ENCODE assay signal across 27 cellular contexts in the genomic region with DNA sequence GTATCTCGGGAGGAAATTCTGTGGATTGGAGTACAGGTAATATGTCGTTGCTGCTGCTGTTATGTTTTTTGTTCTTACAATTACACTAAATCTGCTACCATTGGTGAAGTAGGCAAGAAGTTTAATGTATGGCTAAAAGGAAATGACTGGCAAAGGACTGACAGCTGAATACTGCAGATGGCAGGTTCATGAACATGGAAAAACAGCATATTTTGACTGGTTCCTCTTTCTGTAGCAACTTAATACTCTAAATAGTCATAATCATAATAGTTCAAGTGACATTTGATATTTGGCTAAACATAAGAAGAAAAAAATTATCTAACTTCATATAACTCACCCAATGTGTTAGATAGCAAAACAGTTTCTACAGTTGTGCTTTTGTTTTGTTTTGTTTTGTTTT.
DNase-seq lines count a peak whose midpoint lies in the region; ATAC-seq, FAIRE-seq and TF ChIP-seq lines count a peak whose summit lies in the region.
"Had no signal": no experiment of that assay in that cellular context is flagged by ENCODE, and none has a peak within 500 bp of the region (broad histone marks: within the 10 kb centered on the region; RNA-seq: fewer than 3 reads in every experiment).

No MANE protein-coding gene starts in this region.

- peaks cover 9% of the 10 kb centered on the region for H3K4me1 Mint-ChIP-seq in T-helper 1 cell treated with Interleukin-12 subunit alpha and Interleukin-12 subunit beta and Interleukin-4 antibody, amounts not matched to agents 30 μg/mL and 1 μg/mL, for 36 hours (ENCODE audit: low read depth)
- peaks cover 0 to 4% (median 3%) of the 10 kb centered on the region in 3 donors for H3K4me1 Mint-ChIP-seq in T-cell

- no peak for FAIRE-seq in GM12891 (lab: Jason Lieb, UNC)
- FAIRE-seq: A549 had no signal

- H3K27ac ChIP-seq in layer of hippocampus (ENCODE audit: low read depth, low read length) = peak overlapping the region; percentile 6
- H3K27ac ChIP-seq: A549, brain microvascular endothelial cell, right atrium auricular region, thoracic aorta, vagina had no signal

- peak overlapping the region; percentile 8 for H3K27ac Mint-ChIP-seq in T-helper 1 cell treated with Interleukin-12 subunit alpha and Interleukin-12 subunit beta and Interleukin-4 antibody, amounts not matched to agents 30 μg/mL and 1 μg/mL, for 36 hours
- peak overlapping the region; percentile 11 to 49 for H3K27ac Mint-ChIP-seq in T-cell

- CTCF ChIA-PET in T-cell (lab: Charles Lee) = interaction anchor here (1.0 to 1.8 kb wide), 4 partner anchors 9 to 397 kb away, joined by 4 read pairs; no protein-coding TSS in a partner anchor

- H3K27me3 ChIP-seq in layer of hippocampus (ENCODE audit: control insufficient read depth, insufficient read depth, low read length) = no peaks in the 10 kb centered on the region
- H3K27me3 ChIP-seq: BE2C, brain microvascular endothelial cell, right atrium auricular region, vagina had no signal

- peaks cover 50% of the 10 kb centered on the region for H3K36me3 Mint-ChIP-seq in T-helper 1 cell treated with Interleukin-12 subunit alpha and Interleukin-12 subunit beta and Interleukin-4 antibody, amounts not matched to agents 30 μg/mL and 1 μg/mL, for 36 hours (ENCODE audit: low read depth)
- peaks cover 61% of the 10 kb centered on the region for H3K36me3 Mint-ChIP-seq in T-cell

- H3K27me3 Mint-ChIP-seq in T-helper 1 cell treated with Interleukin-12 subunit alpha and Interleukin-12 subunit beta and Interleukin-4 antibody, amounts not matched to agents 30 μg/mL and 1 μg/mL, for 36 hours (ENCODE audit: low read depth) = no peaks in the 10 kb centered on the region
- no peaks in the 10 kb centered on the region for H3K27me3 Mint-ChIP-seq in T-cell

- ATAC-seq in HG03175 (IDR thresholded peaks at IDR 0.05; ENCODE audit: unreplicated experiment) (peak; percentile 39), T-cell (replicated peaks in 1 of 4) (no peak)
- ATAC-seq: activated CD4-positive, CD25-positive, alpha-beta regulatory T cell treated with anti-CD3 and anti-CD28 coated beads, Interleukin-2, amount 50 U/mL, for 24 hours had no signal

- TF ChIP-seq POLR2A in GM12891 (IDR thresholded peaks at IDR 0.05; ENCODE audit: low read depth, low read length) = no peak

- in situ Hi-C loops in GM13976 (cut with MboI; ENCODE audit: low sequenced_read_pairs, unreplicated experiment) = no loop called here

- DNase-seq in T-helper 1 cell (no peak), T-cell (no peak), GM12891 (ENCODE audit: insufficient read length, low spot score) (no peak), dedifferentiated amniotic fluid mesenchymal stem cell (ENCODE audit: extremely low spot score) (no peak), GM13976 (ENCODE audit: low spot score) (no peak)
- DNase-seq: BE2C; brain microvascular endothelial cell; DMS79; effector memory CD4-positive, alpha-beta T cell; foreskin fibroblast; IMR-90; mesenchymal stem cell; NCI-H146; NCI-H526; RPMI8226; SK-N-SH; stimulated activated CD4-positive, alpha-beta T cell treated with anti-CD3 and anti-CD28 coated beads, Interleukin-4, amount 100 ng/mL, for 1 hour; stimulated activated naive CD4-positive, alpha-beta T cell treated with Interleukin-2 at 50 U/mL for 16 hours; T-helper 9 cell had no signal

- no peak overlapping the region for H3K4me3 Mint-ChIP-seq in T-helper 1 cell treated with Interleukin-12 subunit alpha and Interleukin-12 subunit beta and Interleukin-4 antibody, amounts not matched to agents 30 μg/mL and 1 μg/mL, for 36 hours
- H3K4me3 Mint-ChIP-seq in T-cell = no peak overlapping the region

- no peaks in the 10 kb centered on the region for H3K9me3 Mint-ChIP-seq in T-helper 1 cell treated with Interleukin-12 subunit alpha and Interleukin-12 subunit beta and Interleukin-4 antibody, amounts not matched to agents 30 μg/mL and 1 μg/mL, for 36 hours
- H3K9me3 Mint-ChIP-seq in T-cell = no peaks in the 10 kb centered on the region

- POLR2A ChIA-PET in T-cell (lab: Charles Lee) = interaction anchor here (0.5 to 1.1 kb wide), 3 partner anchors 34 to 788 kb away, joined by 4 to 8 read pairs (median 5); no protein-coding TSS in a partner anchor

- no peak for TF ChIP-seq CTCF in GM13976 (IDR thresholded peaks at IDR 0.05; ENCODE audit: borderline replicate concordance, control extremely low read depth, extremely low read depth, insufficient read depth, missing control alignments)

TF ChIP-seq in GM12891, 5 proteins besides CTCF, POLR2A, EP300 and RAD21:
- no peak for TF ChIP-seq PAX5 (IDR thresholded peaks at IDR 0.05; ENCODE audit: insufficient read depth, low read length, severe bottlenecking)
- no peak for TF ChIP-seq SPI1 (IDR thresholded peaks at IDR 0.05; ENCODE audit: low read depth, low read length)
- TF ChIP-seq TAF1 (IDR thresholded peaks at IDR 0.05; ENCODE audit: low read depth, low read length) = no peak
- TF ChIP-seq POU2F2 (IDR thresholded peaks at IDR 0.05; ENCODE audit: low read depth, low read length) = no peak
- TF ChIP-seq POLR2AphosphoS5 (IDR thresholded peaks at IDR 0.05; ENCODE audit: low read depth, low read length) = no peak
